In genomic region chr12:101924647-101925046, GRCh38 we compare ENCODE assay signal across 10 cellular contexts. TPM values are rescaled to one million over a fixed set of nuclear protein-coding genes. Genes with fewer than 3 reads are reported as not detected.
DNase-seq lines count a peak whose midpoint lies in the region; ATAC-seq and TF ChIP-seq lines count a peak whose summit lies in the region.
"Had no signal": no experiment of that assay in that cellular context is flagged by ENCODE, and none has a peak within 500 bp of the region (broad histone marks: within the 10 kb centered on the region; RNA-seq: fewer than 3 reads in every experiment).

No MANE protein-coding gene starts in this region.

- H3K36me3 ChIP-seq in heart right ventricle (peaks cover 0 to 26% (median 0%) of the 10 kb centered on the region in 9 donors), SJCRH30 (no peaks in the 10 kb centered on the region), upper lobe of left lung (peaks cover 0 to 26% (median 10%) of the 10 kb centered on the region in 4 donors)

- H3K4me1 ChIP-seq in heart right ventricle (peaks cover 0 to 35% (median 0%) of the 10 kb centered on the region in 9 donors), SJCRH30 (no peaks in the 10 kb centered on the region), upper lobe of left lung (peaks cover 0 to 12% (median under 1%) of the 10 kb centered on the region in 4 donors)

- H3K4me3 ChIP-seq in heart right ventricle = no peak overlapping the region
- peak overlapping the region; percentile 55 for H3K4me3 ChIP-seq in SJCRH30
- H3K4me3 ChIP-seq in upper lobe of left lung = no peak overlapping the region

- peak in 1 of 4 donors; percentile 32 for TF ChIP-seq POLR2A in upper lobe of left lung (IDR thresholded peaks at IDR 0.05)

- intact Hi-C loops in heart right ventricle (cut with DNase I) = loop anchor here in 1 of 10 donors (10.0 kb wide), 1 partner anchor 840 kb away; no protein-coding TSS in a partner anchor
- intact Hi-C loops in left ventricle myocardium superior (cut with micrococcal nuclease) = no loop called here

- TF ChIP-seq EP300 in upper lobe of left lung (IDR thresholded peaks at IDR 0.05) = no peak

- peak in 1 of 8 donors; percentile 15 for ATAC-seq in heart right ventricle
- ATAC-seq in left ventricle myocardium superior = no peak
- peak; percentile 39 to 54 for ATAC-seq in upper lobe of left lung (ENCODE audit: low FRiP score in 2 of 2)

- WGBS in heart right ventricle, 2 donors = 96 to 97% methylated on average over 4 of the region's 4 CpGs
- 92 to 98% methylated on average over 4 of the region's 4 CpGs for WGBS in upper lobe of left lung, 2 donors

- H3K27ac ChIP-seq in heart right ventricle (peak overlapping the region in 9 of 10 donors; percentile 58 to 85 (median 76)), SJCRH30 (no peak overlapping the region), upper lobe of left lung (peak overlapping the region in 2 of 4 donors; percentile 31 to 41), substantia nigra (ENCODE audit: low read depth, low read length, poor library complexity, severe bottlenecking) (no peak overlapping the region)
- H3K27ac ChIP-seq: VCaP had no signal

- TF ChIP-seq CTCF in heart right ventricle (IDR thresholded peaks at IDR 0.05) (no peak), upper lobe of left lung (IDR thresholded peaks at IDR 0.05) (no peak)

- no peak for DNase-seq in heart right ventricle
- DNase-seq in left ventricle myocardium superior = no peak
- peak; percentile 71 to 81 for DNase-seq in SJCRH30
- peak; percentile 27 for DNase-seq in glomerular visceral epithelial cell (ENCODE audit: extremely low spot score)
- DNase-seq in upper lobe of left lung = no peak
- DNase-seq in SKM-1 treated with dmso at 0.1 percent for 144 hours (lab: John Stamatoyannopoulos, UW; ENCODE audit: unreplicated experiment) = no peak
- DNase-seq in GDM1 (lab: John Stamatoyannopoulos, UW) = no peak
- DNase-seq in substantia nigra (lab: John Stamatoyannopoulos, UW) = no peak

- H3K9me3 ChIP-seq in heart right ventricle = no peaks in the 10 kb centered on the region
- no peaks in the 10 kb centered on the region for H3K9me3 ChIP-seq in SJCRH30 (replicated peaks)
- no peaks in the 10 kb centered on the region for H3K9me3 ChIP-seq in upper lobe of left lung
- H3K9me3 ChIP-seq: neutrophil had no signal

- H3K27me3 ChIP-seq in heart right ventricle (no peaks in the 10 kb centered on the region), SJCRH30 (no peaks in the 10 kb centered on the region), upper lobe of left lung (no peaks in the 10 kb centered on the region)
- H3K27me3 ChIP-seq: neutrophil had no signal

RNA-seq across cellular contexts. Expression of gene DRAM1, which starts 47.3 kb away (rescaled TPM):
- total RNA-seq in heart right ventricle = 10 to 100 TPM in 2 of 10 donors, 1 to 10 TPM in 8; 2.4 to 19.6 (median 3.3) TPM
- polyA plus RNA-seq in heart right ventricle = 1 to 10 TPM; 4.2 to 4.3 TPM
- total RNA-seq in left ventricle myocardium superior = 6.2 TPM
- total RNA-seq in SJCRH30 (2014; rRNA removed; shearing (Covaris generic)) = 0.08 and 0.12 TPM in 2 replicates
- total RNA-seq in upper lobe of left lung = 100 to 1,000 TPM in 5 of 6 donors, 10 to 100 TPM in 1; 28.9 to 203 (median 142) TPM

Comparison
In these comparisons a context has a peak if more than half of its experiments do, and no peak if none do; other contexts are left out.
1. DNase-seq: peak in SJCRH30 (2 of 2) and glomerular visceral epithelial cell (single experiment); none in heart right ventricle (0 of 2), left ventricle myocardium superior (single experiment), upper lobe of left lung (0 of 2), SKM-1 treated with dmso at 0.1 percent for 144 hours (single experiment), GDM1 (single experiment) and substantia nigra (0 of 49).
2. H3K27ac ChIP-seq: peak in heart right ventricle (9 of 10); none in SJCRH30 (single experiment) and substantia nigra (single experiment).